ENCODE assay signal across 16 cellular contexts in the genomic region with DNA sequence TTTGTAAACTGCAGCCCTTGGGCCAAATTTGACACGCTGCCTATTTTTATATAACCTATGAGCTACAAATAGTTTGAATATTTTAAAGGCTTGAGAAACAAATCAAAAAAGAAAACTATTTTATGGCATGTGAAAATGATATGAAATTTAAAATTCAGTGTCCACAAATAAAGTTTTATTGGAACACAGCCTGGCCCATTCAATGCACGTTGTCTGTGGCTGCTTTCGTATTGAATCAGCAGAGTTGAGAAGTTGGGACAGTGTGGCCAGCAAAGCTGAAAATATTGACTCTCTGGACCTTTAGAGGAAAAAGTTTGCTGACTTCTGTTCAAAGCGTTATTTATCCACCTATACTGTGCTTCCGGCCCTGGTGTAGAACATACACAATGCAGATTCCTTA.
DNase-seq lines count a peak whose midpoint lies in the region; ATAC-seq, FAIRE-seq and TF ChIP-seq lines count a peak whose summit lies in the region.
"Had no signal": no experiment of that assay in that cellular context is flagged by ENCODE, and none has a peak within 500 bp of the region (broad histone marks: within the 10 kb centered on the region; RNA-seq: fewer than 3 reads in every experiment).

No MANE protein-coding gene starts in this region.

- H2AFZ ChIP-seq in HepG2 (ENCODE audit: low read length) (no peak overlapping the region), K562 (ENCODE audit: low read depth, low read length) (no peak overlapping the region)

- DNase-seq in HepG2 (ENCODE audit: low spot score) (peak; percentile 7), right lobe of liver (no peak), K562 (ENCODE audit: extremely low read depth in 1 of 4, low spot score in 3 of 4) (no peak), psoas muscle (no peak), DMS53 treated with DMSO at 0.1 percent for 48 hours (lab: John Stamatoyannopoulos, UW; ENCODE audit: unreplicated experiment) (no peak), NCI-H446 treated with DMSO at 0.1 percent for 48 hours (lab: John Stamatoyannopoulos, UW) (no peak)
- DNase-seq: C1 segment of cervical spinal cord; Calu3; CD4-positive, alpha-beta T cell; DMS 273 treated with DMSO at 0.1 percent for 48 hours; DMS79 treated with DMSO at 0.1 percent for 48 hours; EL had no signal

- FAIRE-seq in HepG2 (lab: Jason Lieb, UNC) (no peak), K562 (lab: Jason Lieb, UNC) (no peak)
- FAIRE-seq: A204.1, G401.6, GM12892 had no signal

- POLR2A ChIA-PET in HepG2 (lab: Yijun Ruan, JAX) (no interaction called here), K562 (lab: Yijun Ruan, JAX) (no interaction called here)

- no peak overlapping the region for H3K27ac ChIP-seq in HepG2 (ENCODE audit: extremely low read length, insufficient read depth, low read length)
- no peak overlapping the region for H3K27ac ChIP-seq in right lobe of liver
- no peak overlapping the region for H3K27ac ChIP-seq in K562 (ENCODE audit: extremely low read depth, low read depth, low read length)
- H3K27ac ChIP-seq in psoas muscle = peak overlapping the region; percentile 15

- H3K4me2 ChIP-seq in HepG2 (ENCODE audit: low read depth, low read length) (0 out of 2 replicates have a peak overlapping the region, but pooled peaks have one; percentile 0), K562 (ENCODE audit: insufficient read depth, low read length) (no peak overlapping the region)

- H3K9me1 ChIP-seq in K562 (ENCODE audit: control insufficient read depth, insufficient read depth, low read length) = no peaks in the 10 kb centered on the region

- H3K9me3 ChIP-seq in HepG2 (ENCODE audit: low read length) (no peaks in the 10 kb centered on the region), right lobe of liver (no peaks in the 10 kb centered on the region), K562 (replicated peaks; ENCODE audit: control insufficient read depth, insufficient read depth, low read depth, low read length) (peaks cover 2% of the 10 kb centered on the region; the same call in 1 of the 2 replicates), psoas muscle (no peaks in the 10 kb centered on the region)

- TF ChIP-seq CTCF in HepG2 (CRISPR knock-in tag; IDR thresholded peaks at IDR 0.05) (no peak), right lobe of liver (IDR thresholded peaks at IDR 0.05) (no peak), K562 (IDR thresholded peaks at IDR 0.05 in 2 of 3, conservative IDR thresholded peaks at IDR 0.05 in 1 of 3; ENCODE audit: insufficient read depth in 2 of 3, low read depth in 1 of 3, low read length in 3 of 3) (no peak), psoas muscle (IDR thresholded peaks at IDR 0.05) (no peak)

- H3K4me1 ChIP-seq in HepG2 (ENCODE audit: insufficient read depth, low read length) (peaks cover 7% of the 10 kb centered on the region), right lobe of liver (no peaks in the 10 kb centered on the region), K562 (replicated peaks in 1 of 2; ENCODE audit: control insufficient read depth in 2 of 2, insufficient read depth in 2 of 2, low read length in 2 of 2) (no peaks in the 10 kb centered on the region), psoas muscle (no peaks in the 10 kb centered on the region)

- intact Hi-C loops in HepG2 (cut with micrococcal nuclease; ENCODE audit: unreplicated experiment) (no loop called here), right lobe of liver (cut with DNase I) (no loop called here), K562 (cut with micrococcal nuclease) (no loop called here), psoas muscle (cut with DNase I) (no loop called here)

- CTCF ChIA-PET in HepG2 (lab: Yijun Ruan, JAX; ENCODE audit: low intra/inter-chr PET ratio, low total read pairs) (no interaction called here), K562 (lab: Yijun Ruan, JAX; ENCODE audit: low intra/inter-chr PET ratio) (no interaction called here)

- TF ChIP-seq POLR2A in HepG2 (IDR thresholded peaks at IDR 0.05; ENCODE audit: insufficient read depth in 1 of 2, low read depth in 2 of 2, low read length in 2 of 2) (no peak), right lobe of liver (IDR thresholded peaks at IDR 0.05) (no peak), K562 (conservative IDR thresholded peaks at IDR 0.05) (no peak)

- H3K4me3 ChIP-seq in HepG2 (replicated peaks in 1 of 3; ENCODE audit: insufficient read depth in 1 of 3, low read depth in 2 of 3, low read length in 3 of 3) (no peak overlapping the region), right lobe of liver (no peak overlapping the region), K562 (no peak overlapping the region), psoas muscle (no peak overlapping the region)

- H3K79me2 ChIP-seq in HepG2 (ENCODE audit: insufficient read depth, low read length) = no peaks in the 10 kb centered on the region
- no peaks in the 10 kb centered on the region for H3K79me2 ChIP-seq in K562 (ENCODE audit: control insufficient read depth, insufficient read depth, low read length)

- no peaks in the 10 kb centered on the region; a peak in 2 of 5 replicates for H3K27me3 ChIP-seq in HepG2 (ENCODE audit: control insufficient read depth in 1 of 2, insufficient read depth in 2 of 2, low read length in 2 of 2)
- no peaks in the 10 kb centered on the region for H3K27me3 ChIP-seq in right lobe of liver
- H3K27me3 ChIP-seq in K562 (ENCODE audit: control insufficient read depth in 2 of 2, insufficient read depth in 2 of 2, low read length in 2 of 2) = no peaks in the 10 kb centered on the region; a peak in 1 of 5 replicates
- no peaks in the 10 kb centered on the region for H3K27me3 ChIP-seq in psoas muscle (ENCODE audit: insufficient read depth in 3 of 3, low read length in 2 of 3)

- H3K9ac ChIP-seq in HepG2 (ENCODE audit: insufficient read depth, low read depth, low read length) (no peak overlapping the region), K562 (ENCODE audit: insufficient read depth in 1 of 2, low read depth in 2 of 2, low read length in 2 of 2) (no peak overlapping the region)

- TF ChIP-seq EP300 in HepG2 (IDR thresholded peaks at IDR 0.05; ENCODE audit: low read depth in 2 of 2, low read length in 2 of 2) (no peak), HepG2 (CRISPR knock-in tag; IDR thresholded peaks at IDR 0.05; ENCODE audit: borderline replicate concordance) (no peak), K562 (IDR thresholded peaks at IDR 0.05; ENCODE audit: low read length) (no peak)

- H3K36me3 ChIP-seq in HepG2 (replicated peaks in 1 of 2; ENCODE audit: control insufficient read depth in 1 of 2, insufficient read depth in 2 of 2, low read length in 2 of 2) (no peaks in the 10 kb centered on the region), right lobe of liver (no peaks in the 10 kb centered on the region), K562 (ENCODE audit: control insufficient read depth, insufficient read depth, low read length) (no peaks in the 10 kb centered on the region), psoas muscle (ENCODE audit: insufficient read depth in 1 of 2, low read depth in 1 of 2) (no peaks in the 10 kb centered on the region)

- H4K20me1 ChIP-seq in HepG2 (ENCODE audit: insufficient read depth, low read length) (no peaks in the 10 kb centered on the region), K562 (replicated peaks; ENCODE audit: control insufficient read depth, insufficient read depth, low read length) (no peaks in the 10 kb centered on the region)

- in situ Hi-C loops in HepG2 (cut with HindIII; ENCODE audit: extremely low pct_ligation_motif_present, low pct_unique_long_range_greater_than_20kb) (no loop called here), K562 (cut with MboI) (no loop called here)

- ATAC-seq in HepG2 = no peak
- ATAC-seq in right lobe of liver = no peak
- ATAC-seq in K562 = no peak
- no peak for ATAC-seq in psoas muscle
- ATAC-seq in GM21360 (IDR thresholded peaks at IDR 0.05; ENCODE audit: unreplicated experiment) = no peak

- TF ChIP-seq RAD21 in HepG2 (CRISPR knock-in tag; IDR thresholded peaks at IDR 0.05) = no peak
- TF ChIP-seq RAD21 in K562 (CRISPR knock-in tag; conservative IDR thresholded peaks at IDR 0.05 in 1 of 2, IDR thresholded peaks at IDR 0.05 in 1 of 2) = no peak

- WGBS in HepG2 (ENCODE audit: low lambda C conversion rate) = 22% methylated on average over 5 of the region's 5 CpGs
- 59% methylated on average over 5 of the region's 5 CpGs for WGBS in right lobe of liver (ENCODE audit: insufficient coverage, low coverage, low lambda C conversion rate, missing lambda C conversion rate)
- WGBS in K562 (ENCODE audit: insufficient coverage, low coverage, missing lambda C conversion rate) = 2% methylated on average over 5 of the region's 5 CpGs
- WGBS in psoas muscle, 3 donors = 76 to 79% (median 78%) methylated on average over 5 of the region's 5 CpGs

- BruUV-seq in HepG2 (replicated peaks; lab: Mats Ljungman, UMichigan) = no TSS peak
- no TSS peak for BruUV-seq in K562 (replicated peaks; lab: Mats Ljungman, UMichigan)

TF ChIP-seq in HepG2, 621 proteins besides CTCF, POLR2A, EP300 and RAD21 (continues in another document):
- TF ChIP-seq ZNF44 (CRISPR knock-in tag; IDR thresholded peaks at IDR 0.05) = no peak
- no peak for TF ChIP-seq ZNF256 (CRISPR knock-in tag; conservative IDR thresholded peaks at IDR 0.05)
- TF ChIP-seq, protein P1, sequence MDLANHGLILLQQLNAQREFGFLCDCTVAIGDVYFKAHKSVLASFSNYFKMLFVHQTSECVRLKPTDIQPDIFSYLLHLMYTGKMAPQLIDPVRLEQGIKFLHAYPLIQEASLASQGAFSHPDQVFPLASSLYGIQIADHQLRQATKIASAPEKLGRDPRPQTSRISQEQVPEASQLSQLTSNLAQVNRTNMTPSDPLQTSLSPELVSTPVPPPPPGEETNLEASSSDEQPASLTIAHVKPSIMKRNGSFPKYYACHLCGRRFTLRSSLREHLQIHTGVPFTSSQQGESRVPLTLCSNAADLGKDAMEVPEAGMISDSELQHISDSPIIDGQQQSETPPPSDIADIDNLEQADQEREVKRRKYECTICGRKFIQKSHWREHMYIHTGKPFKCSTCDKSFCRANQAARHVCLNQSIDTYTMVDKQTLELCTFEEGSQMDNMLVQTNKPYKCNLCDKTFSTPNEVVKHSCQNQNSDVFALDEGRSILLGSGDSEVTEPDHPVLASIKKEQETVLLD (CRISPR knock-in tag; IDR thresholded peaks at IDR 0.05; ENCODE audit: low read depth) = no peak

TF ChIP-seq in K562, 482 proteins besides CTCF, POLR2A, EP300 and RAD21 (continues in another document):
- TF ChIP-seq ZNF124 (CRISPR knock-in tag; IDR thresholded peaks at IDR 0.05) (no peak), ZNF436 (CRISPR knock-in tag; IDR thresholded peaks at IDR 0.05) (no peak)
